8 cellular contexts compared by ENCODE assay signal in genomic region chr11:117986981-117987495, GRCh38. TPM values are rescaled to one million over a fixed set of nuclear protein-coding genes. Genes with fewer than 3 reads are reported as not detected.
DNase-seq lines count a peak whose midpoint lies in the region; FAIRE-seq and TF ChIP-seq lines count a peak whose summit lies in the region.

No MANE protein-coding gene starts in this region.

- no peak overlapping the region for H2BK15ac ChIP-seq in H9 (ENCODE audit: low read depth, low read length)

- H3K4ac ChIP-seq in H9 (ENCODE audit: low read depth, low read length): no peak overlapping the region

- H3K4me3 ChIP-seq in GM12864 (ENCODE audit: low read depth, low read length) (peak overlapping the region; percentile 91), bronchial epithelial cell (ENCODE audit: low read depth, low read length) (no peak overlapping the region), ovary (peak overlapping the region; percentile 48)

- intact Hi-C loops in ovary (cut with DNase I): no loop called here

- peaks cover 3% of the 10 kb centered on the region for H3K23me2 ChIP-seq in H9 (ENCODE audit: insufficient read length, low read depth, low read length, poor library complexity, severe bottlenecking)

- peaks cover 0 to 4% of the 10 kb centered on the region in 2 experiments; a peak in 1 of 5 replicates for H3K9me3 Mint-ChIP-seq in H9

- H3K18ac ChIP-seq in H9 (ENCODE audit: insufficient read length, low read depth, low read length): no peak overlapping the region

- no peak overlapping the region for H4K91ac ChIP-seq in H9 (ENCODE audit: insufficient read length, low read depth, low read length)

- peak overlapping the region; percentile 55 to 76; a peak in 3 of 5 replicates for H3K4me3 Mint-ChIP-seq in H9

- peak overlapping the region; percentile 72 for H3K4me2 ChIP-seq in H9 (ENCODE audit: insufficient read depth, insufficient read length, low read length)

- no peak overlapping the region for H3K56ac ChIP-seq in H9 (ENCODE audit: insufficient read length, low read depth, low read length)

- H3K4me1 ChIP-seq in H9 (ENCODE audit: insufficient read depth, low read length): no peaks in the 10 kb centered on the region
- peaks cover 3% of the 10 kb centered on the region for H3K4me1 ChIP-seq in ovary (ENCODE audit: insufficient read depth)

- no peak overlapping the region for H2BK120ac ChIP-seq in H9 (ENCODE audit: low read depth, low read length, poor library complexity, severe bottlenecking)

- no peak overlapping the region for H3K14ac ChIP-seq in H9 (ENCODE audit: insufficient read depth, low read length)

- no peak overlapping the region for H3K23ac ChIP-seq in H9 (ENCODE audit: insufficient read length, low read depth, low read length)

- H3K27ac Mint-ChIP-seq in H9: no peak overlapping the region

- no peak overlapping the region for H3K9ac ChIP-seq in H9 (ENCODE audit: extremely low read depth, insufficient read length, low read length)

- no peak overlapping the region for H4K8ac ChIP-seq in H9 (replicated peaks; ENCODE audit: insufficient read length, low read depth, low read length)

- H3T11ph ChIP-seq in H9 (ENCODE audit: low read length): no peak overlapping the region

- no peak overlapping the region for H2BK20ac ChIP-seq in H9 (ENCODE audit: low read depth, low read length, poor library complexity, severe bottlenecking)

- H3K27me3 ChIP-seq in H9 (ENCODE audit: insufficient read depth, low read length): peaks cover 14% of the 10 kb centered on the region; the same call in 1 of the 2 replicates
- peaks cover 8% of the 10 kb centered on the region for H3K27me3 ChIP-seq in bronchial epithelial cell (ENCODE audit: control insufficient read depth, insufficient read depth, low read length)
- H3K27me3 ChIP-seq in ovary: no peaks in the 10 kb centered on the region

- WGBS in H9 (ENCODE audit: extremely low coverage, insufficient read length, low lambda C conversion rate): no CpG with 5 or more reads among the region's 14 CpGs
- WGBS in ovary, 3 donors: 82 to 84% (median 83%) methylated on average over 14 of the region's 14 CpGs

- no peak overlapping the region for H2AFZ ChIP-seq in H9 (ENCODE audit: low read length)

- no peak overlapping the region for H2AK5ac ChIP-seq in H9 (ENCODE audit: insufficient read length, low read length)

- H3K9me3 ChIP-seq in H9 (ENCODE audit: control insufficient read depth, low read depth, low read length): peaks cover 4% of the 10 kb centered on the region
- H3K9me3 ChIP-seq in ovary: no peaks in the 10 kb centered on the region

- TF ChIP-seq POLR2A in ovary (IDR thresholded peaks at IDR 0.05): no peak

- no peak overlapping the region for H2BK5ac ChIP-seq in H9 (ENCODE audit: insufficient read length, low read length)

- no peak overlapping the region for H2BK12ac ChIP-seq in H9 (ENCODE audit: insufficient read length, low read depth, low read length)

- H3K79me1 ChIP-seq in H9 (ENCODE audit: insufficient read depth, low read depth, low read length, poor library complexity, severe bottlenecking): no peaks in the 10 kb centered on the region

- peaks cover 6 to 13% of the 10 kb centered on the region in 2 experiments for H3K4me1 Mint-ChIP-seq in H9

- H3K36me3 ChIP-seq in bronchial epithelial cell (ENCODE audit: control insufficient read depth, insufficient read depth, low read length): no peaks in the 10 kb centered on the region
- H3K36me3 ChIP-seq in ovary: no peaks in the 10 kb centered on the region

- no peaks in the 10 kb centered on the region for H4K20me1 ChIP-seq in H9 (ENCODE audit: control insufficient read depth, insufficient read depth, insufficient read length)

- H3K27ac ChIP-seq in H9 (ENCODE audit: insufficient read length, low read depth, low read length): no peak overlapping the region
- H3K27ac ChIP-seq in ovary: no peak overlapping the region

- DNase-seq in GM12864 (ENCODE audit: low read depth): peak; percentile 89
- no peak for DNase-seq in H9
- peak; percentile 87 for DNase-seq in RPMI8226
- DNase-seq in bronchial epithelial cell (ENCODE audit: low read depth): peak; percentile 20
- no peak for DNase-seq in ovary
- DNase-seq in DMS79 (lab: John Stamatoyannopoulos, UW): no peak
- no peak for DNase-seq in cortex of kidney (lab: John Stamatoyannopoulos, UW)
- DNase-seq in UCSD-AML1 (lab: John Stamatoyannopoulos, UW; ENCODE audit: unreplicated experiment): no peak

- H4K5ac ChIP-seq in H9 (ENCODE audit: insufficient read length, low read depth, low read length): no peak overlapping the region

- H3K36me3 Mint-ChIP-seq in H9 (ENCODE audit: insufficient read depth in 1 of 3, low read depth in 3 of 3): no peaks in the 10 kb centered on the region; a peak in 2 of 7 replicates

- H3K79me2 ChIP-seq in H9 (ENCODE audit: insufficient read depth, low read length): no peaks in the 10 kb centered on the region

- peaks cover 66% of the 10 kb centered on the region for H3K27me3 Mint-ChIP-seq in H9 (ENCODE audit: low read depth)

- FAIRE-seq in bronchial epithelial cell (lab: Jason Lieb, UNC): no peak

- TF ChIP-seq CTCF in GM12864 (IDR thresholded peaks at IDR 0.05; ENCODE audit: low read depth, low read length, missing control alignments): no peak
- TF ChIP-seq CTCF in H9 (conservative IDR thresholded peaks at IDR 0.05): no peak
- TF ChIP-seq CTCF in bronchial epithelial cell (IDR thresholded peaks at IDR 0.05; ENCODE audit: insufficient read depth, low read length, severe bottlenecking): no peak
- TF ChIP-seq CTCF in ovary (IDR thresholded peaks at IDR 0.05): no peak

- no peak for TF ChIP-seq EP300 in ovary (IDR thresholded peaks at IDR 0.05)

RNA-seq across cellular contexts. Expression of gene IL10RA, which starts 0.8 kb away (rescaled TPM):
- not detected in 2 replicates for total RNA-seq in H9 (2021)
- 0.13 TPM in 1 of 2 replicates, not detected in the other for total RNA-seq in bronchial epithelial cell
- total RNA-seq in ovary: 10 to 100 TPM in 1 of 7 donors, 1 to 10 TPM in 6; 2.0 to 13.7 (median 6.7) TPM
- polyA plus RNA-seq in ovary: 10 to 100 TPM in 1 of 2 donors, 1 to 10 TPM in 1; 2.6 to 14.1 TPM

RNA-seq across cellular contexts. Expression of gene TMPRSS13, which starts 57.8 kb away (rescaled TPM):
- total RNA-seq in H9 (2021) (0.35 and 0.50 TPM in 2 replicates), bronchial epithelial cell (0.53 and 11.5 TPM in 2 replicates), ovary (1 to 10 TPM in 1 of 7 donors, under 1 TPM in 4, not detected in 2; 0.12 to 2.0 (median 0.24) TPM)
- polyA plus RNA-seq in ovary: under 1 TPM; 0.05 to 0.22 TPM

Comparison
In these comparisons a context has a peak if more than half of its experiments do, and no peak if none do; other contexts are left out.
1. DNase-seq: peak in GM12864 (single experiment), RPMI8226 (single experiment) and bronchial epithelial cell (single experiment); none in H9 (single experiment), ovary (0 of 5), DMS79 (single experiment), cortex of kidney (single experiment) and UCSD-AML1 (single experiment).